12 cellular contexts compared by ENCODE assay signal in genomic region chr5:139684881-139685749, GRCh38. TPM values are rescaled to one million over a fixed set of nuclear protein-coding genes. Genes with fewer than 3 reads are reported as not detected.
A peak's percentile ranks its signal among the peaks of the same experiment; 100 is the strongest.
DNase-seq lines count a peak whose midpoint lies in the region; ATAC-seq and TF ChIP-seq lines count a peak whose summit lies in the region.
"Had no signal": no experiment of that assay in that cellular context is flagged by ENCODE, and none has a peak within 500 bp of the region (broad histone marks: within the 10 kb centered on the region; RNA-seq: fewer than 3 reads in every experiment).

No MANE protein-coding gene starts in this region.

- DNase-seq in PC-9 (no peak), heart right ventricle (no peak), tibial artery (no peak), 8988T (no peak), GM23248 (no peak)
- DNase-seq: activated gamma-delta T cell, left colon, NCI-H510A treated with DMSO at 0.1 percent for 48 hours had no signal

- H4K20me1 ChIP-seq in PC-9 (ENCODE audit: insufficient read depth): 0 out of 2 replicates have a peak, but pooled peaks cover 3% of the 10 kb centered on the region
- H4K20me1 ChIP-seq in GM23248 (ENCODE audit: insufficient read depth): no peaks in the 10 kb centered on the region

- H3K4me2 ChIP-seq in PC-9 (no peak overlapping the region), GM23248 (ENCODE audit: unreplicated experiment) (no peak overlapping the region)

- H3K79me2 ChIP-seq in PC-9 (ENCODE audit: low read depth) (no peaks in the 10 kb centered on the region), GM23248 (ENCODE audit: insufficient read depth) (peaks cover 75% of the 10 kb centered on the region)

- 43 to 58% methylated on average over 19 of the region's 19 CpGs for WGBS in heart right ventricle, 2 donors
- 69 to 78% methylated on average over 9 to 17 of the region's 19 CpGs for WGBS in GM23248 (ENCODE audit: low coverage in 1 of 2, low lambda C conversion rate in 2 of 2, missing lambda C conversion rate in 2 of 2), 2 experiments

- H3K27me3 ChIP-seq in PC-9 (ENCODE audit: insufficient read depth, low read depth): no peaks in the 10 kb centered on the region
- no peaks in the 10 kb centered on the region for H3K27me3 ChIP-seq in heart right ventricle
- no peaks in the 10 kb centered on the region for H3K27me3 ChIP-seq in skeletal muscle tissue (ENCODE audit: control insufficient read depth in 3 of 3, insufficient read depth in 3 of 3, low read length in 3 of 3)
- H3K27me3 ChIP-seq in tibial artery: no peaks in the 10 kb centered on the region
- no peaks in the 10 kb centered on the region for H3K27me3 ChIP-seq in GM23248 (replicated peaks; ENCODE audit: insufficient read depth)

- H3K4me3 ChIP-seq in HEK293 (ENCODE audit: low read depth, low read length) (no peak overlapping the region), PC-9 (no peak overlapping the region), heart right ventricle (no peak overlapping the region), skeletal muscle tissue (ENCODE audit: low read length in 3 of 3) (peak overlapping the region in 1 of 3 donors; percentile 45), tibial artery (no peak overlapping the region), GM23248 (no peak overlapping the region)

- intact Hi-C loops in PC-9 (cut with micrococcal nuclease; ENCODE audit: unreplicated experiment): no loop called here
- intact Hi-C loops in heart right ventricle (cut with DNase I): loop anchor here in 7 of 10 donors (5.0 kb wide), 3 partner anchors 33 to 48 kb away; no protein-coding TSS in a partner anchor
- intact Hi-C loops in tibial artery (cut with DNase I; ENCODE audit: low total_unique reads): no loop called here

- H3F3A ChIP-seq in PC-9 (ENCODE audit: insufficient read depth, low read depth) (peaks cover 11% of the 10 kb centered on the region; the same call in 1 of the 2 replicates), GM23248 (ENCODE audit: insufficient read depth) (peaks cover 25% of the 10 kb centered on the region; the same call in 1 of the 2 replicates)

- POLR2A ChIA-PET in HEK293 (lab: Yijun Ruan, JAX) (no interaction called here), PC-9 (lab: Charles Lee; ENCODE audit: unreplicated experiment) (no interaction called here)

- peak overlapping the region; percentile 69 to 84 (median 75) for H3K9ac ChIP-seq in skeletal muscle tissue (ENCODE audit: low read depth in 1 of 3, low read length in 3 of 3)
- H3K9ac ChIP-seq in GM23248: no peak overlapping the region

- CTCF ChIA-PET in HEK293 (lab: Yijun Ruan, JAX): interaction anchor here (0.7 to 2.8 kb wide), 7 partner anchors 15 to 422 kb away, joined by 3 to 9 read pairs (median 4); no protein-coding TSS in a partner anchor
- CTCF ChIA-PET in PC-9 (lab: Charles Lee): interaction anchor here (0.6 kb wide), 1 partner anchor 49 kb away, joined by 4 read pairs; no protein-coding TSS in a partner anchor

- no TSS peak for BruUV-seq in PC-9 (replicated peaks; lab: Mats Ljungman, UMichigan)

- peak; percentile 46 to 75 (median 70) for ATAC-seq in heart right ventricle
- ATAC-seq in GM18861 (IDR thresholded peaks at IDR 0.05; ENCODE audit: unreplicated experiment): no peak
- ATAC-seq: esophagus mucosa, left colon had no signal

- H3K36me3 ChIP-seq in HEK293 (ENCODE audit: control insufficient read depth in 2 of 2, insufficient read depth in 1 of 2, low read length in 2 of 2) (peaks cover 0 to 24% of the 10 kb centered on the region in 2 experiments; a peak in 1 of 3 replicates), PC-9 (ENCODE audit: low read depth) (no peaks in the 10 kb centered on the region), heart right ventricle (peaks cover 0 to 44% (median 22%) of the 10 kb centered on the region in 9 donors), skeletal muscle tissue (ENCODE audit: control insufficient read depth in 3 of 3, insufficient read depth in 3 of 3, low read length in 3 of 3) (peaks cover 21 to 36% (median 33%) of the 10 kb centered on the region in 3 donors), tibial artery (peaks cover 22 to 41% (median 36%) of the 10 kb centered on the region in 3 donors), GM23248 (ENCODE audit: low read depth) (peaks cover 34% of the 10 kb centered on the region; the same call in 1 of the 2 replicates)

- TF ChIP-seq CTCF in HEK293 (tag by site-specific recombination; IDR thresholded peaks at IDR 0.05) (peak; percentile 61), PC-9 (conservative IDR thresholded peaks at IDR 0.05) (peak; percentile 29; the same call in 1 of the 2 replicates), heart right ventricle (IDR thresholded peaks at IDR 0.05) (peak in 4 of 9 donors; percentile 20 to 54 (median 30)), tibial artery (IDR thresholded peaks at IDR 0.05) (no peak)

- no peaks in the 10 kb centered on the region for H3K9me3 ChIP-seq in HEK293 (ENCODE audit: control insufficient read depth, insufficient read depth, low read depth, low read length)
- no peaks in the 10 kb centered on the region for H3K9me3 ChIP-seq in PC-9 (ENCODE audit: insufficient read depth, low read depth)
- no peaks in the 10 kb centered on the region for H3K9me3 ChIP-seq in heart right ventricle
- H3K9me3 ChIP-seq in skeletal muscle tissue (ENCODE audit: control insufficient read depth in 3 of 3, low read length in 3 of 3): no peaks in the 10 kb centered on the region
- no peaks in the 10 kb centered on the region for H3K9me3 ChIP-seq in tibial artery
- no peaks in the 10 kb centered on the region for H3K9me3 ChIP-seq in GM23248 (ENCODE audit: low read depth)

- H3K9me2 ChIP-seq in PC-9 (ENCODE audit: insufficient read depth) (no peaks in the 10 kb centered on the region), GM23248 (ENCODE audit: insufficient read depth) (no peaks in the 10 kb centered on the region)

- H3K27ac ChIP-seq in HEK293 (ENCODE audit: extremely low read depth, low read depth, low read length): no peak overlapping the region
- no peak overlapping the region for H3K27ac ChIP-seq in PC-9
- H3K27ac ChIP-seq in heart right ventricle: peak overlapping the region; percentile 16 to 77 (median 67)
- peak overlapping the region; percentile 96 for H3K27ac ChIP-seq in skeletal muscle tissue (ENCODE audit: low read depth, low read length)
- peak overlapping the region in 1 of 2 donors; percentile 45 for H3K27ac ChIP-seq in tibial artery
- no peak overlapping the region for H3K27ac ChIP-seq in GM23248

- H2AFZ ChIP-seq in PC-9: no peak overlapping the region
- H2AFZ ChIP-seq in GM23248: no peak overlapping the region

- in situ Hi-C loops in GM23248 (cut with MboI): no loop called here

- no peaks in the 10 kb centered on the region for H3K4me1 ChIP-seq in HEK293 (ENCODE audit: control insufficient read depth, insufficient read depth, low read length)
- H3K4me1 ChIP-seq in PC-9 (replicated peaks; ENCODE audit: insufficient read depth): no peaks in the 10 kb centered on the region
- peaks cover 13 to 66% (median 41%) of the 10 kb centered on the region in 9 donors for H3K4me1 ChIP-seq in heart right ventricle
- peaks cover 76 to 95% (median 90%) of the 10 kb centered on the region in 3 donors for H3K4me1 ChIP-seq in skeletal muscle tissue (ENCODE audit: control insufficient read depth in 3 of 3, insufficient read depth in 3 of 3, low read length in 3 of 3)
- peaks cover 0 to 53% (median 38%) of the 10 kb centered on the region in 4 donors for H3K4me1 ChIP-seq in tibial artery
- peaks cover 15% of the 10 kb centered on the region for H3K4me1 ChIP-seq in GM23248 (ENCODE audit: insufficient read depth)

TF ChIP-seq in HEK293, 187 proteins besides CTCF, POLR2A, EP300 and RAD21 (continues in another document):
- TF ChIP-seq ZNF555 (tag by site-specific recombination; conservative IDR thresholded peaks at IDR 0.05) (no peak), ZBTB44 (tag by site-specific recombination; IDR thresholded peaks at IDR 0.05) (no peak), ZNF600 (tag by site-specific recombination; IDR thresholded peaks at IDR 0.05) (no peak), ZNF624 (tag by site-specific recombination; IDR thresholded peaks at IDR 0.05) (no peak), PRDM1 (tag by site-specific recombination; IDR thresholded peaks at IDR 0.05) (no peak), ZNF792 (tag by site-specific recombination; IDR thresholded peaks at IDR 0.05) (no peak), ZSCAN16 (tag by site-specific recombination; IDR thresholded peaks at IDR 0.05) (no peak), ZNF114 (tag by site-specific recombination; IDR thresholded peaks at IDR 0.05) (no peak), ZNF777 (tag by site-specific recombination; IDR thresholded peaks at IDR 0.05; ENCODE audit: borderline replicate concordance) (no peak), ZNF548 (tag by site-specific recombination; IDR thresholded peaks at IDR 0.05) (no peak), ZNF214 (tag by site-specific recombination; IDR thresholded peaks at IDR 0.05; ENCODE audit: borderline replicate concordance) (no peak), AEBP2 (tag by site-specific recombination; IDR thresholded peaks at IDR 0.05; ENCODE audit: borderline replicate concordance) (no peak)

RNA-seq across cellular contexts. Expression of gene CXXC5, which starts 37.0 kb away (rescaled TPM):
- total RNA-seq in PC-9 (2021) (59.9 and 68.2 TPM in 2 replicates), heart right ventricle (10 to 100 TPM; 30.7 to 51.6 (median 37.9) TPM), skeletal muscle tissue (66.8 TPM)
- polyA plus RNA-seq in heart right ventricle (10 to 100 TPM; 28.7 to 31.4 TPM), GM23248 (2016; fragmentation: Nextera tagmentation; extraction: Ambion mirVana) (81.4 and 83.7 TPM in 2 replicates)
- total RNA-seq in GM23248 (2014; rRNA removed; shearing (Covaris generic)): 163 and 168 TPM in 2 replicates

Comparison
In these comparisons a context has a peak if more than half of its experiments do, and no peak if none do; other contexts are left out.
1. H3K27ac ChIP-seq: peak in heart right ventricle (10 of 10) and skeletal muscle tissue (single experiment); none in HEK293 (single experiment), PC-9 (single experiment) and GM23248 (single experiment).
2. CTCF ChIP-seq: peak in HEK293 (single experiment) and PC-9 (single experiment); none in tibial artery (0 of 2).
3. intact Hi-C loops: an anchor here in heart right ventricle (5.0 kb wide); none called in PC-9 and tibial artery.